8 cellular contexts compared by ENCODE assay signal in the genomic region with DNA sequence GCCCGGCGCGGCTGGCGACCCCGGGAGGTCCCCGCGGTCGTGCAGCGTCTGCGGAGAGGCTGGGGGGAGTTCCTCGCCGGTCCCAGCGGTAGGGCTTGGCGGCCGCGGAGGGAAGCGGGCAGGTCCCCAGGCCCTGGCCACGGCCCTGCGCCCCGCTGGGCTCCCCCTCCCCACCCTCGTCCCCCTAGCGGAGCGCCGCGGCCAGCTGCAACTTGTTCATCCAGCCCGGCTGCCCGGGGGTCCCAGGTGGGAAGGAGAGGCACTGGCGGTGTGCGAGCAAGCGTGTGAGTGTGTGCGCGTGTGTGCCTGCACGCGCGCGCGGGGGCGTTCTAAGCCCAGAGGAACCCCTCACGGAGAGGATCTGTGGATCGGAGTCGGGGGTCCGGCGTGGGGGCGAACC. TPM values are rescaled to one million over a fixed set of nuclear protein-coding genes. Genes with fewer than 3 reads are reported as not detected.
DNase-seq lines count a peak whose midpoint lies in the region; ATAC-seq, FAIRE-seq and TF ChIP-seq lines count a peak whose summit lies in the region.

No MANE protein-coding gene starts in this region.

- peak; percentile 18 for ATAC-seq in WTC11

- H3K36me3 Mint-ChIP-seq in WTC11, result peaks cover 6% of the 10 kb centered on the region

- no peaks in the 10 kb centered on the region for H3K36me3 ChIP-seq in prostate gland

- intact Hi-C loops in prostate gland (cut with DNase I), result loop anchor here (5.0 to 10.0 kb wide), 2 partner anchors 816 to 914 kb away; no protein-coding TSS in a partner anchor

- peaks cover 13% of the 10 kb centered on the region for H3K4me1 Mint-ChIP-seq in WTC11

- no peaks in the 10 kb centered on the region for H3K4me1 ChIP-seq in prostate gland (replicated peaks)

- peaks cover 41% of the 10 kb centered on the region for H3K27me3 Mint-ChIP-seq in WTC11 (ENCODE audit: low read depth)

- no peaks in the 10 kb centered on the region for H3K9me3 ChIP-seq in prostate gland

- H3K4me3 Mint-ChIP-seq in WTC11, result peak overlapping the region; percentile 76

- TF ChIP-seq POLR2A in prostate gland (IDR thresholded peaks at IDR 0.05), result no peak

- POLR2A ChIA-PET in WTC11 (lab: Charles Lee), result no interaction called here

- FAIRE-seq in RCC 7860 (lab: Jason Lieb, UNC), result no peak

- H3K27ac Mint-ChIP-seq in WTC11, result no peak overlapping the region

- CTCF ChIA-PET in WTC11 (lab: Charles Lee), result interaction anchor here (1.2 to 3.1 kb wide), 10 partner anchors 8 to 296 kb away, joined by 3 to 84 read pairs (median 10); no protein-coding TSS in a partner anchor

- TF ChIP-seq CTCF in WTC11 (IDR thresholded peaks at IDR 0.05), result no peak
- peak in 3 of 4 experiments; percentile 17 to 23 (median 21) for TF ChIP-seq CTCF in prostate gland (IDR thresholded peaks at IDR 0.05)

- H3K27ac ChIP-seq in prostate gland, result peak overlapping the region; percentile 90 to 97

- DNase-seq in GM03348 (ENCODE audit: low spot score) (peak; percentile 59), WTC11 (ENCODE audit: low spot score) (peak; percentile 70), hepatic stellate cell (ENCODE audit: low spot score) (peak; percentile 27), prostate gland (ENCODE audit: low spot score) (peak; percentile 40), NCI-H1048 (lab: John Stamatoyannopoulos, UW) (no peak), 8988T (no peak), RCC 7860 (ENCODE audit: low spot score) (no peak), NCI-H1436 treated with DMSO at 0.1 percent for 48 hours (lab: John Stamatoyannopoulos, UW) (no peak)

- no peaks in the 10 kb centered on the region for H3K27me3 ChIP-seq in prostate gland (replicated peaks; ENCODE audit: insufficient read depth)

- peaks cover 10% of the 10 kb centered on the region for H3K9me3 Mint-ChIP-seq in WTC11

- 0% methylated on average over 33 of the region's 44 CpGs for WGBS in prostate gland

- peak overlapping the region; percentile 79 to 82 for H3K4me3 ChIP-seq in prostate gland

TF ChIP-seq in WTC11, 78 proteins besides CTCF, POLR2A, EP300 and RAD21:
- TF ChIP-seq ZNF138 (CRISPR knock-in tag; conservative IDR thresholded peaks at IDR 0.05) (no peak), ZNF423 (CRISPR knock-in tag; IDR thresholded peaks at IDR 0.05) (peak; percentile 86), SP1 (CRISPR knock-in tag; conservative IDR thresholded peaks at IDR 0.05) (no peak)
- TF ChIP-seq, protein P1, sequence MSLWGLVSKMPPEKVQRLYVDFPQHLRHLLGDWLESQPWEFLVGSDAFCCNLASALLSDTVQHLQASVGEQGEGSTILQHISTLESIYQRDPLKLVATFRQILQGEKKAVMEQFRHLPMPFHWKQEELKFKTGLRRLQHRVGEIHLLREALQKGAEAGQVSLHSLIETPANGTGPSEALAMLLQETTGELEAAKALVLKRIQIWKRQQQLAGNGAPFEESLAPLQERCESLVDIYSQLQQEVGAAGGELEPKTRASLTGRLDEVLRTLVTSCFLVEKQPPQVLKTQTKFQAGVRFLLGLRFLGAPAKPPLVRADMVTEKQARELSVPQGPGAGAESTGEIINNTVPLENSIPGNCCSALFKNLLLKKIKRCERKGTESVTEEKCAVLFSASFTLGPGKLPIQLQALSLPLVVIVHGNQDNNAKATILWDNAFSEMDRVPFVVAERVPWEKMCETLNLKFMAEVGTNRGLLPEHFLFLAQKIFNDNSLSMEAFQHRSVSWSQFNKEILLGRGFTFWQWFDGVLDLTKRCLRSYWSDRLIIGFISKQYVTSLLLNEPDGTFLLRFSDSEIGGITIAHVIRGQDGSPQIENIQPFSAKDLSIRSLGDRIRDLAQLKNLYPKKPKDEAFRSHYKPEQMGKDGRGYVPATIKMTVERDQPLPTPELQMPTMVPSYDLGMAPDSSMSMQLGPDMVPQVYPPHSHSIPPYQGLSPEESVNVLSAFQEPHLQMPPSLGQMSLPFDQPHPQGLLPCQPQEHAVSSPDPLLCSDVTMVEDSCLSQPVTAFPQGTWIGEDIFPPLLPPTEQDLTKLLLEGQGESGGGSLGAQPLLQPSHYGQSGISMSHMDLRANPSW (CRISPR knock-in tag; conservative IDR thresholded peaks at IDR 0.05; ENCODE audit: low read depth), result 0 out of 2 replicates have a peak, but pooled peaks have one; percentile 52
- TF ChIP-seq, protein P2, sequence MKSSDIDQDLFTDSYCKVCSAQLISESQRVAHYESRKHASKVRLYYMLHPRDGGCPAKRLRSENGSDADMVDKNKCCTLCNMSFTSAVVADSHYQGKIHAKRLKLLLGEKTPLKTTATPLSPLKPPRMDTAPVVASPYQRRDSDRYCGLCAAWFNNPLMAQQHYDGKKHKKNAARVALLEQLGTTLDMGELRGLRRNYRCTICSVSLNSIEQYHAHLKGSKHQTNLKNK (CRISPR knock-in tag; IDR thresholded peaks at IDR 0.05), result no peak
- TF ChIP-seq, protein P3, sequence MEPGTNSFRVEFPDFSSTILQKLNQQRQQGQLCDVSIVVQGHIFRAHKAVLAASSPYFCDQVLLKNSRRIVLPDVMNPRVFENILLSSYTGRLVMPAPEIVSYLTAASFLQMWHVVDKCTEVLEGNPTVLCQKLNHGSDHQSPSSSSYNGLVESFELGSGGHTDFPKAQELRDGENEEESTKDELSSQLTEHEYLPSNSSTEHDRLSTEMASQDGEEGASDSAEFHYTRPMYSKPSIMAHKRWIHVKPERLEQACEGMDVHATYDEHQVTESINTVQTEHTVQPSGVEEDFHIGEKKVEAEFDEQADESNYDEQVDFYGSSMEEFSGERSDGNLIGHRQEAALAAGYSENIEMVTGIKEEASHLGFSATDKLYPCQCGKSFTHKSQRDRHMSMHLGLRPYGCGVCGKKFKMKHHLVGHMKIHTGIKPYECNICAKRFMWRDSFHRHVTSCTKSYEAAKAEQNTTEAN (CRISPR knock-in tag; IDR thresholded peaks at IDR 0.05), result peak; percentile 88; the same call in 1 of the 2 replicates
- TF ChIP-seq, protein P4, sequence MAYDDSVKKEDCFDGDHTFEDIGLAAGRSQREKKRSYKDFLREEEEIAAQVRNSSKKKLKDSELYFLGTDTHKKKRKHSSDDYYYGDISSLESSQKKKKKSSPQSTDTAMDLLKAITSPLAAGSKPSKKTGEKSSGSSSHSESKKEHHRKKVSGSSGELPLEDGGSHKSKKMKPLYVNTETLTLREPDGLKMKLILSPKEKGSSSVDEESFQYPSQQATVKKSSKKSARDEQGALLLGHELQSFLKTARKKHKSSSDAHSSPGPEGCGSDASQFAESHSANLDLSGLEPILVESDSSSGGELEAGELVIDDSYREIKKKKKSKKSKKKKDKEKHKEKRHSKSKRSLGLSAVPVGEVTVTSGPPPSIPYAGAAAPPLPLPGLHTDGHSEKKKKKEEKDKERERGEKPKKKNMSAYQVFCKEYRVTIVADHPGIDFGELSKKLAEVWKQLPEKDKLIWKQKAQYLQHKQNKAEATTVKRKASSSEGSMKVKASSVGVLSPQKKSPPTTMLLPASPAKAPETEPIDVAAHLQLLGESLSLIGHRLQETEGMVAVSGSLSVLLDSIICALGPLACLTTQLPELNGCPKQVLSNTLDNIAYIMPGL (CRISPR knock-in tag; IDR thresholded peaks at IDR 0.05), result 0 out of 2 replicates have a peak, but pooled peaks have one; percentile 53
- TF ChIP-seq, protein P5, sequence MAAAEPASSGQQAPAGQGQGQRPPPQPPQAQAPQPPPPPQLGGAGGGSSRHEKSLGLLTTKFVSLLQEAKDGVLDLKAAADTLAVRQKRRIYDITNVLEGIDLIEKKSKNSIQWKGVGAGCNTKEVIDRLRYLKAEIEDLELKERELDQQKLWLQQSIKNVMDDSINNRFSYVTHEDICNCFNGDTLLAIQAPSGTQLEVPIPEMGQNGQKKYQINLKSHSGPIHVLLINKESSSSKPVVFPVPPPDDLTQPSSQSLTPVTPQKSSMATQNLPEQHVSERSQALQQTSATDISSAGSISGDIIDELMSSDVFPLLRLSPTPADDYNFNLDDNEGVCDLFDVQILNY (CRISPR knock-in tag; IDR thresholded peaks at IDR 0.05), result no peak

RNA-seq across cellular contexts. Expression of a gene that starts 1.3 kb away (rescaled TPM):
- 8.6 to 11.1 TPM (median 9.2 TPM) in 3 replicates for total RNA-seq in WTC11 (2021)
- total RNA-seq in prostate gland, result 10 to 100 TPM; 32.9 to 92.6 TPM

Comparison
In these comparisons a context has a peak if more than half of its experiments do, and no peak if none do; other contexts are left out.
1. DNase-seq: peak in GM03348 (single experiment), WTC11 (single experiment), hepatic stellate cell (single experiment) and prostate gland (single experiment); none in NCI-H1048 (single experiment), 8988T (single experiment), RCC 7860 (single experiment) and NCI-H1436 treated with DMSO at 0.1 percent for 48 hours (single experiment).